In the genomic region with DNA sequence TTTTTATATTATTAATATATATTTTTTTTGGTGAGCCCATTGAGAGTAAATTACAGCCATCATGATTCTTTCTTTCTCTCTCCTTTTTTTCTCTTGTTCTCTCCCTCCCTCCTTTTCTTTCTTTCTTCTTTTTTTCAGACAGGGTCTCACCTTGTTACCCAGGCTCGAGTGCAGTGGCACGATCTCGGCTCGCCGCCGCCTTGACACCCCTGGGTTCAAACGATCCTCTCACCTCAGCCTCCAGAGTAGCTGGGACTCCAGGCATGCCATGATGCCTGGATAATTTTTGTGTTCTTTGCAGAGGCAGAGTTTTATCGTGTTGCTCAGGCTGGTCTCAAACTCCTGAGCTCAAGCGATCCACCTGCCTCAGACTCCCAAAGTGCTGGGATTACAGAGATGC, we compare ENCODE assay signal across 1 cellular context.
TF ChIP-seq lines count a peak whose summit lies in the region.

No MANE protein-coding gene starts in this region.

TF ChIP-seq in HepG2, 621 proteins besides CTCF, POLR2A, EP300 and RAD21:
- peak; percentile 16; the same call in 1 of the 2 replicates for TF ChIP-seq SALL1 (CRISPR knock-in tag; IDR thresholded peaks at IDR 0.05)
- TF ChIP-seq ZNF720 (CRISPR knock-in tag; IDR thresholded peaks at IDR 0.05) = no peak
- TF ChIP-seq ZNF761 (CRISPR knock-in tag; conservative IDR thresholded peaks at IDR 0.05) = 0 out of 2 replicates have a peak, but pooled peaks have one; percentile 16
- peak; percentile 33; the same call in 1 of the 2 replicates for TF ChIP-seq TSC22D2 (CRISPR knock-in tag; IDR thresholded peaks at IDR 0.05; ENCODE audit: borderline replicate concordance)
- no peak for TF ChIP-seq CCDC6 (CRISPR knock-in tag; IDR thresholded peaks at IDR 0.05)
- TF ChIP-seq KAT7 (CRISPR knock-in tag; IDR thresholded peaks at IDR 0.05; ENCODE audit: borderline replicate concordance) = peak; percentile 39; the same call in 1 of the 2 replicates
- no peak for TF ChIP-seq KDM6A (CRISPR knock-in tag; IDR thresholded peaks at IDR 0.05; ENCODE audit: low read depth)
- TF ChIP-seq FOXO1 (CRISPR knock-in tag; IDR thresholded peaks at IDR 0.05) = 0 out of 2 replicates have a peak, but pooled peaks have one; percentile 12
- TF ChIP-seq ZNF574 (CRISPR knock-in tag; IDR thresholded peaks at IDR 0.05) = no peak
- 0 out of 2 replicates have a peak, but pooled peaks have one; percentile 20 for TF ChIP-seq ZBTB38 (CRISPR knock-in tag; IDR thresholded peaks at IDR 0.05)
- no peak for TF ChIP-seq ZNF205 (CRISPR knock-in tag; IDR thresholded peaks at IDR 0.05)
TF ChIP-seq in HepG2: peak in this region for 6.
